9 cellular contexts compared by ENCODE assay signal in genomic region chr17:17497065-17497844, GRCh38. TPM values are rescaled to one million over a fixed set of nuclear protein-coding genes. Genes with fewer than 3 reads are reported as not detected.
DNase-seq lines count a peak whose midpoint lies in the region; ATAC-seq and TF ChIP-seq lines count a peak whose summit lies in the region.
"Had no signal": no experiment of that assay in that cellular context is flagged by ENCODE, and none has a peak within 500 bp of the region (broad histone marks: within the 10 kb centered on the region; RNA-seq: fewer than 3 reads in every experiment).

No MANE protein-coding gene starts in this region.

- no peak overlapping the region for H3K9ac ChIP-seq in BLaER1
- peak overlapping the region; percentile 18 for H3K9ac ChIP-seq in HUES6 (ENCODE audit: low read length)

- intact Hi-C loops in dorsolateral prefrontal cortex (cut with DNase I) = loop anchor here (2.0 to 5.0 kb wide), 8 partner anchors 72 to 146 kb away; partner anchors contain the start of gene PEMT (in 2 of the 2)
- intact Hi-C loops in ovary (cut with DNase I) = loop anchor here (2.0 to 10.0 kb wide), 6 partner anchors 70 to 148 kb away; partner anchors contain the start of gene PEMT (in 2 of the 4)

- peak in 2 of 10 donors; percentile 27 to 42 for DNase-seq in dorsolateral prefrontal cortex
- DNase-seq in ovary = peak in 3 of 5 donors; percentile 19 to 39 (median 25)
- DNase-seq in activated CD8-positive, alpha-beta memory T cell treated with anti-CD3 and anti-CD28 coated beads, Interleukin-2, amount 50 U/mL, for 48 hours = no peak
- DNase-seq in stimulated activated CD8-positive, alpha-beta memory T cell treated with anti-CD3 and anti-CD28 coated beads, Interleukin-4, amount 100 ng/mL, for 48 hours = no peak

- H3K4me3 ChIP-seq in BLaER1 (peak overlapping the region; percentile 77), HUES6 (ENCODE audit: low read depth, low read length) (peak overlapping the region; percentile 80), dorsolateral prefrontal cortex (peak overlapping the region; percentile 55 to 88 (median 74)), ovary (peak overlapping the region; percentile 58)

- no peak for TF ChIP-seq POLR2A in ovary (IDR thresholded peaks at IDR 0.05)

- WGBS in ovary, 3 donors = 36 to 46% (median 36%) methylated on average over 17 to 19 of the region's 19 CpGs

- TF ChIP-seq CTCF in dorsolateral prefrontal cortex (IDR thresholded peaks at IDR 0.05 in 54 of 56, conservative IDR thresholded peaks at IDR 0.05 in 2 of 56; ENCODE audit: low read depth in 1 of 56, partially characterized antibody in 56 of 56) (peak in 18 of 56 donors; percentile 3 to 62 (median 25)), ovary (IDR thresholded peaks at IDR 0.05) (no peak)

- H3K9me3 ChIP-seq in BLaER1 (no peaks in the 10 kb centered on the region), HUES6 (ENCODE audit: control insufficient read depth, insufficient read depth, low read depth, low read length) (no peaks in the 10 kb centered on the region), ovary (no peaks in the 10 kb centered on the region)

- 0 out of 2 replicates have a peak overlapping the region, but pooled peaks have one; percentile 75 for H3K27ac ChIP-seq in BLaER1
- no peak overlapping the region for H3K27ac ChIP-seq in HUES6 (ENCODE audit: low read depth, low read length)
- H3K27ac ChIP-seq in dorsolateral prefrontal cortex = peak overlapping the region in 55 of 59 donors; percentile 18 to 97 (median 88)
- H3K27ac ChIP-seq in ovary = no peak overlapping the region

- H3K27me3 ChIP-seq in BLaER1 = peaks cover 20% of the 10 kb centered on the region
- H3K27me3 ChIP-seq in HUES6 (ENCODE audit: control insufficient read depth, insufficient read depth, low read length) = peaks cover 24% of the 10 kb centered on the region
- H3K27me3 ChIP-seq in dorsolateral prefrontal cortex = no peaks in the 10 kb centered on the region
- no peaks in the 10 kb centered on the region for H3K27me3 ChIP-seq in ovary

- H3K36me3 ChIP-seq in BLaER1 (peaks cover 7% of the 10 kb centered on the region; the same call in 1 of the 2 replicates), HUES6 (ENCODE audit: control insufficient read depth, insufficient read depth, low read length) (peaks cover 5% of the 10 kb centered on the region), ovary (no peaks in the 10 kb centered on the region)

- TF ChIP-seq EP300 in ovary (IDR thresholded peaks at IDR 0.05) = no peak

- H3K4me1 ChIP-seq in BLaER1 = peaks cover 64% of the 10 kb centered on the region
- H3K4me1 ChIP-seq in HUES6 (ENCODE audit: control insufficient read depth, insufficient read depth, low read length) = peaks cover 34% of the 10 kb centered on the region
- peaks cover 4% of the 10 kb centered on the region for H3K4me1 ChIP-seq in ovary (ENCODE audit: insufficient read depth)

- ATAC-seq in HG03045 (IDR thresholded peaks at IDR 0.05; ENCODE audit: unreplicated experiment) (no peak), HG03342 (IDR thresholded peaks at IDR 0.05; ENCODE audit: unreplicated experiment) (no peak)

- peaks cover 33% of the 10 kb centered on the region for H4K20me1 ChIP-seq in BLaER1

- H3K4me2 ChIP-seq in BLaER1 = peak overlapping the region; percentile 100

RNA-seq across cellular contexts. Expression of gene RASD1, which starts 1.1 kb away (rescaled TPM):
- 100 to 1,000 TPM in 102 of 120 experiments, 10 to 100 TPM in 18; 40.4 to 251 (median 136) TPM for total RNA-seq in dorsolateral prefrontal cortex
- total RNA-seq in ovary = 10 to 100 TPM in 6 of 7 donors, 1 to 10 TPM in 1; 2.6 to 55.9 (median 27.3) TPM
- 10 to 100 TPM in 1 of 2 donors, 1 to 10 TPM in 1; 1.9 to 27.7 TPM for polyA plus RNA-seq in ovary
- total RNA-seq: RPMI7951 had no signal

RNA-seq across cellular contexts. Expression of gene MED9, which starts 20.5 kb away (rescaled TPM):
- total RNA-seq in dorsolateral prefrontal cortex = 10 to 100 TPM; 19.4 to 47.3 (median 33.7) TPM
- total RNA-seq in ovary = 10 to 100 TPM; 12.5 to 15.7 (median 14.1) TPM
- 10 to 100 TPM; 11.5 to 13.8 TPM for polyA plus RNA-seq in ovary

Comparison
In these comparisons a context has a peak if more than half of its experiments do, and no peak if none do; other contexts are left out.
1. H3K27ac ChIP-seq: peak in BLaER1 (single experiment) and dorsolateral prefrontal cortex (55 of 59); none in HUES6 (single experiment) and ovary (0 of 2).
2. DNase-seq: peak in ovary (3 of 5); none in activated CD8-positive, alpha-beta memory T cell treated with anti-CD3 and anti-CD28 coated beads, Interleukin-2, amount 50 U/mL, for 48 hours (single experiment) and stimulated activated CD8-positive, alpha-beta memory T cell treated with anti-CD3 and anti-CD28 coated beads, Interleukin-4, amount 100 ng/mL, for 48 hours (single experiment).
3. Peak in every context shown above with its lines, with median percentiles within 50 percentile points of each other: H3K4me3 ChIP-seq.